ENCODE assay signal across 12 cellular contexts in genomic region chr17:49691086-49691676, GRCh38. TPM values are rescaled to one million over a fixed set of nuclear protein-coding genes. Genes with fewer than 3 reads are reported as not detected.
A peak's percentile ranks its signal among the peaks of the same experiment; 100 is the strongest.
DNase-seq lines count a peak whose midpoint lies in the region; ATAC-seq and TF ChIP-seq lines count a peak whose summit lies in the region.
"Had no signal": no experiment of that assay in that cellular context is flagged by ENCODE, and none has a peak within 500 bp of the region (broad histone marks: within the 10 kb centered on the region; RNA-seq: fewer than 3 reads in every experiment).

No MANE protein-coding gene starts in this region.

- TF ChIP-seq EP300 in gastroesophageal sphincter (IDR thresholded peaks at IDR 0.05) = no peak

- 15 to 23% methylated on average over 5 to 7 of the region's 9 CpGs for WGBS in gastroesophageal sphincter (ENCODE audit: low coverage in 1 of 2), 2 donors
- WGBS in urinary bladder = 19% methylated on average over 9 of the region's 9 CpGs

- peak overlapping the region; percentile 83 to 94 (median 90) for H3K27ac ChIP-seq in gastroesophageal sphincter
- peak overlapping the region; percentile 80 for H3K27ac ChIP-seq in urinary bladder (ENCODE audit: low read depth)
- H3K27ac ChIP-seq: neutrophil had no signal

- no peaks in the 10 kb centered on the region for H3K27me3 Mint-ChIP-seq in T-helper 1 cell treated with Interleukin-12 subunit alpha and Interleukin-12 subunit beta and Interleukin-4 antibody, amounts not matched to agents 30 μg/mL and 1 μg/mL, for 36 hours (ENCODE audit: low read depth)
- no peaks in the 10 kb centered on the region for H3K27me3 Mint-ChIP-seq in naive thymus-derived CD8-positive, alpha-beta T cell
- H3K27me3 Mint-ChIP-seq: activated CD4-positive, alpha-beta T cell treated with anti-CD3 and anti-CD28 coated beads, Interleukin-2, amount 10 ng/mL, durations not matched to agents 7 days and 5 days had no signal

- peak; percentile 83 for ATAC-seq in gastroesophageal sphincter
- no peak for ATAC-seq in naive thymus-derived CD8-positive, alpha-beta T cell
- ATAC-seq in HG03039 (IDR thresholded peaks at IDR 0.05; ENCODE audit: unreplicated experiment) = no peak
- no peak for ATAC-seq in GM19452 (IDR thresholded peaks at IDR 0.05; ENCODE audit: unreplicated experiment)

- H3K36me3 Mint-ChIP-seq in T-helper 1 cell treated with Interleukin-12 subunit alpha and Interleukin-12 subunit beta and Interleukin-4 antibody, amounts not matched to agents 30 μg/mL and 1 μg/mL, for 36 hours (ENCODE audit: low read depth) = peaks cover 4% of the 10 kb centered on the region
- H3K36me3 Mint-ChIP-seq in naive thymus-derived CD8-positive, alpha-beta T cell = peaks cover 0 to 3% (median 0%) of the 10 kb centered on the region in 3 donors

- no peak for TF ChIP-seq CTCF in gastroesophageal sphincter (IDR thresholded peaks at IDR 0.05)

- DNase-seq in T-helper 1 cell (no peak), RPMI8226 (no peak)
- no peak for DNase-seq in naive thymus-derived CD8-positive, alpha-beta T cell
- DNase-seq: 8988T; activated CD4-positive, alpha-beta T cell treated with anti-CD3 and anti-CD28 coated beads, Interleukin-2, amount 10 ng/mL, durations not matched to agents 7 days and 5 days; anterior cingulate cortex had no signal

- H3K4me3 Mint-ChIP-seq in T-helper 1 cell treated with Interleukin-12 subunit alpha and Interleukin-12 subunit beta and Interleukin-4 antibody, amounts not matched to agents 30 μg/mL and 1 μg/mL, for 36 hours = peak overlapping the region; percentile 19
- peak overlapping the region in 9 of 10 donors; percentile 56 to 94 (median 73) for H3K4me3 Mint-ChIP-seq in naive thymus-derived CD8-positive, alpha-beta T cell
- H3K4me3 Mint-ChIP-seq: activated CD4-positive, alpha-beta T cell treated with anti-CD3 and anti-CD28 coated beads, Interleukin-2, amount 10 ng/mL, durations not matched to agents 7 days and 5 days had no signal

- no peaks in the 10 kb centered on the region for H3K27me3 ChIP-seq in gastroesophageal sphincter

- POLR2A ChIA-PET in naive thymus-derived CD8-positive, alpha-beta T cell (lab: Charles Lee) = interaction anchor here (0.6 to 6.0 kb wide), 7 partner anchors 9 to 121 kb away, joined by 3 to 60 read pairs (median 3); partner anchors contain the start of genes KAT7 and SPOP

- H3K27ac Mint-ChIP-seq in T-helper 1 cell treated with Interleukin-12 subunit alpha and Interleukin-12 subunit beta and Interleukin-4 antibody, amounts not matched to agents 30 μg/mL and 1 μg/mL, for 36 hours = peak overlapping the region; percentile 29
- H3K27ac Mint-ChIP-seq in naive thymus-derived CD8-positive, alpha-beta T cell = peak overlapping the region; percentile 81 to 91 (median 88)

- no peaks in the 10 kb centered on the region for H3K9me3 ChIP-seq in gastroesophageal sphincter
- H3K9me3 ChIP-seq: neutrophil had no signal

- H3K4me3 ChIP-seq in gastroesophageal sphincter (no peak overlapping the region), urinary bladder (ENCODE audit: low read depth, low read length) (no peak overlapping the region)

- peaks cover 39% of the 10 kb centered on the region for H3K4me1 Mint-ChIP-seq in T-helper 1 cell treated with Interleukin-12 subunit alpha and Interleukin-12 subunit beta and Interleukin-4 antibody, amounts not matched to agents 30 μg/mL and 1 μg/mL, for 36 hours (ENCODE audit: low read depth)
- H3K4me1 Mint-ChIP-seq in naive thymus-derived CD8-positive, alpha-beta T cell = peaks cover 49 to 74% (median 67%) of the 10 kb centered on the region in 4 donors

- H3K36me3 ChIP-seq in gastroesophageal sphincter = no peaks in the 10 kb centered on the region
- H3K36me3 ChIP-seq in urinary bladder (ENCODE audit: insufficient read depth) = no peaks in the 10 kb centered on the region
- H3K36me3 ChIP-seq: neutrophil had no signal

- peaks cover 5 to 64% (median 7%) of the 10 kb centered on the region in 3 donors for H3K4me1 ChIP-seq in gastroesophageal sphincter
- no peaks in the 10 kb centered on the region for H3K4me1 ChIP-seq in urinary bladder (ENCODE audit: insufficient read depth)

- TF ChIP-seq POLR2A in gastroesophageal sphincter (IDR thresholded peaks at IDR 0.05) = peak; percentile 46

- H3K9me3 Mint-ChIP-seq in T-helper 1 cell treated with Interleukin-12 subunit alpha and Interleukin-12 subunit beta and Interleukin-4 antibody, amounts not matched to agents 30 μg/mL and 1 μg/mL, for 36 hours = no peaks in the 10 kb centered on the region
- H3K9me3 Mint-ChIP-seq in naive thymus-derived CD8-positive, alpha-beta T cell = no peaks in the 10 kb centered on the region

RNA-seq across cellular contexts. Expression of gene SPOP, which starts 13.3 kb away (rescaled TPM):
- total RNA-seq in gastroesophageal sphincter (100 to 1,000 TPM; 159 to 268 (median 176) TPM), urinary bladder (174 TPM)
- 10 to 100 TPM; 91.0 to 92.0 TPM for total RNA-seq in naive thymus-derived CD8-positive, alpha-beta T cell
- 100 to 1,000 TPM in 2 of 3 donors, 10 to 100 TPM in 1; 75.9 to 126 (median 103) TPM for polyA plus RNA-seq in naive thymus-derived CD8-positive, alpha-beta T cell
- polyA plus RNA-seq in urinary bladder = 92.4 TPM

RNA-seq across cellular contexts. Expression of gene SLC35B1, which starts 16.6 kb away (rescaled TPM):
- total RNA-seq in gastroesophageal sphincter (10 to 100 TPM; 17.9 to 35.6 (median 19.5) TPM), urinary bladder (27.0 TPM)
- 10 to 100 TPM; 38.8 to 39.7 TPM for total RNA-seq in naive thymus-derived CD8-positive, alpha-beta T cell
- 10 to 100 TPM; 20.3 to 27.4 (median 21.8) TPM for polyA plus RNA-seq in naive thymus-derived CD8-positive, alpha-beta T cell
- 33.1 TPM for polyA plus RNA-seq in urinary bladder
